ENCODE assay signal across 7 cellular contexts in the genomic region with DNA sequence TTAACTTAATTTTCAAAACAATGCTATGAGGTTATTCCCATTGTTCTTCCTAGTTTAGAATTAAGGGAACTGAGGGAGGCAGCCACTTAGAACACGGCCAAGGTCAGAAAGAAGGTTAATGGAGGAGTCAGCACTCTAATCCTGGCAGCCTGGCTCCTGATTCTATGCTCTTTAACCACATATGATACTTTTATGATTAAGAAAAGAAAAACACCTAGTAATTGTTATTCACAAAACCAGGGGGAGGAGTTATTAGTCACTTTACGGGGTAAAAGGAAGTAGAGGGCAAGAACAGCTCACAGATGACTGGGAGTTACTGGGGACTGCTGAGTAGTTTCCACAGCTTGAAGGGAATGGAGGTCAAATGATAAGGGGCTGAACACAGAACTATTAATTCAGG. TPM values are rescaled to one million over a fixed set of nuclear protein-coding genes. Genes with fewer than 3 reads are reported as not detected.
DNase-seq lines count a peak whose midpoint lies in the region; ATAC-seq, FAIRE-seq and TF ChIP-seq lines count a peak whose summit lies in the region.

No MANE protein-coding gene starts in this region.

- no peak overlapping the region for H3K4me3 ChIP-seq in osteoblast (ENCODE audit: insufficient read depth, low read length)

- ATAC-seq in GM19395 (IDR thresholded peaks at IDR 0.05; ENCODE audit: unreplicated experiment) (peak; percentile 75), HG03060 (IDR thresholded peaks at IDR 0.05; ENCODE audit: low read depth, unreplicated experiment) (peak; percentile 47)
- ATAC-seq in activated T-helper 17 cell treated with anti-CD3 and anti-CD28 coated beads, Interleukin-2, amount 50 U/mL, for 72 hours (replicated peaks): peak; percentile 91

- H3K79me2 ChIP-seq in osteoblast (ENCODE audit: insufficient read depth, low read length): peaks cover 64% of the 10 kb centered on the region

- peaks cover 25% of the 10 kb centered on the region for H4K20me1 ChIP-seq in osteoblast (ENCODE audit: insufficient read depth, low read length)

- no peaks in the 10 kb centered on the region for H3K9me3 Mint-ChIP-seq in activated T-helper 17 cell treated with anti-CD3 and anti-CD28 coated beads, Interleukin-2, amount 50 U/mL, for 72 hours

- peaks cover 59% of the 10 kb centered on the region for H3K4me1 ChIP-seq in osteoblast (ENCODE audit: insufficient read depth, low read length)

- peaks cover 4% of the 10 kb centered on the region for H3K27me3 Mint-ChIP-seq in activated T-helper 17 cell treated with anti-CD3 and anti-CD28 coated beads, Interleukin-2, amount 50 U/mL, for 72 hours

- no peaks in the 10 kb centered on the region for H3K27me3 ChIP-seq in osteoblast (ENCODE audit: insufficient read depth, low read length)

- TF ChIP-seq POLR2A in GM12892 (IDR thresholded peaks at IDR 0.05; ENCODE audit: low read depth, low read length): no peak

- no peak for TF ChIP-seq CTCF in osteoblast (IDR thresholded peaks at IDR 0.05; ENCODE audit: extremely low read depth, low read depth, low read length)

- H3K4me3 Mint-ChIP-seq in activated T-helper 17 cell treated with anti-CD3 and anti-CD28 coated beads, Interleukin-2, amount 50 U/mL, for 72 hours: no peak overlapping the region

- H3K27ac Mint-ChIP-seq in activated T-helper 17 cell treated with anti-CD3 and anti-CD28 coated beads, Interleukin-2, amount 50 U/mL, for 72 hours: no peak overlapping the region

- H3K4me1 Mint-ChIP-seq in activated T-helper 17 cell treated with anti-CD3 and anti-CD28 coated beads, Interleukin-2, amount 50 U/mL, for 72 hours: peaks cover 8% of the 10 kb centered on the region

- in situ Hi-C loops in KBM-7 (cut with MboI; ENCODE audit: low pct_unique_long_range_greater_than_20kb, low sequenced_read_pairs): no loop called here

- FAIRE-seq in GM12892 (lab: Jason Lieb, UNC): no peak

- H3K36me3 Mint-ChIP-seq in activated T-helper 17 cell treated with anti-CD3 and anti-CD28 coated beads, Interleukin-2, amount 50 U/mL, for 72 hours (ENCODE audit: low read depth): no peaks in the 10 kb centered on the region

- no peaks in the 10 kb centered on the region for H3K9me3 ChIP-seq in osteoblast (ENCODE audit: low read depth, low read length)

- DNase-seq in osteoblast (ENCODE audit: insufficient read length, low spot score, missing footprints) (peak; percentile 71), GM12892 (ENCODE audit: insufficient read length) (no peak), HT-29 (ENCODE audit: low spot score) (no peak), KBM-7 (no peak)

- H3K4me2 ChIP-seq in osteoblast (ENCODE audit: insufficient read depth, low read length): peak overlapping the region; percentile 7

- H2AFZ ChIP-seq in osteoblast (ENCODE audit: low read length): no peak overlapping the region

- peak overlapping the region; percentile 75 for H3K27ac ChIP-seq in osteoblast (ENCODE audit: low read depth, low read length)

- no peaks in the 10 kb centered on the region for H3K36me3 ChIP-seq in osteoblast (ENCODE audit: insufficient read depth, low read length)

RNA-seq across cellular contexts. Expression of gene GADD45A, which starts 38.6 kb away (rescaled TPM):
- total RNA-seq in activated T-helper 17 cell treated with anti-CD3 and anti-CD28 coated beads, Interleukin-2, amount 50 U/mL, for 72 hours: 10 to 100 TPM; 70.9 to 83.8 TPM
- 48.0 and 48.9 TPM in 2 replicates for total RNA-seq in osteoblast
- polyA plus RNA-seq in GM12892 (2012; ENCODE audit: missing spikeins): 44.4 TPM
- total RNA-seq in HT-29 (2014; rRNA removed; shearing (Covaris generic)): 121 and 129 TPM in 2 replicates
